Comparison of ENCODE assay signal across 16 cellular contexts in genomic region chr3:193489949-193490348, GRCh38.
"Had no signal": no experiment of that assay in that cellular context is flagged by ENCODE, and none has a peak within 500 bp of the region (broad histone marks: within the 10 kb centered on the region; RNA-seq: fewer than 3 reads in every experiment).

No MANE protein-coding gene starts in this region.

- H3K4me1 Mint-ChIP-seq: activated naive CD4-positive, alpha-beta T cell treated with anti-CD3 and anti-CD28 coated beads, Interleukin-2, amount 50 U/mL, for 24 hours; stimulated activated naive B cell treated with anti-CD40 and anti-IgM and Interleukin-4, amounts not matched to agents 10 μg/mL and 1 μg/mL and 100 μg/mL, for 72 hours had no signal

- H3K4me3 ChIP-seq: adrenal gland, cardiac muscle cell, gastroesophageal sphincter, heart right ventricle, left ventricle myocardium inferior, transverse colon had no signal

- H3K9me3 ChIP-seq: gastroesophageal sphincter, heart right ventricle, left ventricle myocardium inferior, transverse colon had no signal

- DNase-seq: activated CD4-positive, CD25-positive, alpha-beta regulatory T cell treated with anti-CD3 and anti-CD28 coated beads, Interleukin-2, amount 50 U/mL, for 72 hours; activated T-cell treated with anti-CD3 and anti-CD28 coated beads, Interleukin-2, amount 50 U/mL, for 1 hour; adrenal gland; erythroblast; heart right ventricle; left ventricle myocardium inferior; mesenchymal stem cell; posterior cingulate gyrus; retina; stimulated activated CD4-positive, alpha-beta T cell treated with anti-CD3 and anti-CD28 coated beads, Interleukin-4, amount 100 ng/mL, for 1 hour; stimulated activated naive B cell treated with anti-CD40 and anti-IgM and Interleukin-4, amounts not matched to agents 10 μg/mL and 1 μg/mL and 100 μg/mL, for 72 hours; transverse colon had no signal

- H3K36me3 ChIP-seq: adrenal gland, cardiac muscle cell, gastroesophageal sphincter, heart right ventricle, left ventricle myocardium inferior, transverse colon had no signal

- H3K9me3 Mint-ChIP-seq: activated naive CD4-positive, alpha-beta T cell treated with anti-CD3 and anti-CD28 coated beads, Interleukin-2, amount 50 U/mL, for 24 hours; stimulated activated naive B cell treated with anti-CD40 and anti-IgM and Interleukin-4, amounts not matched to agents 10 μg/mL and 1 μg/mL and 100 μg/mL, for 72 hours had no signal

- H3K4me1 ChIP-seq: adrenal gland, gastroesophageal sphincter, heart right ventricle, left ventricle myocardium inferior had no signal

- H3K27me3 ChIP-seq: adrenal gland, cardiac muscle cell, gastroesophageal sphincter, heart right ventricle, transverse colon had no signal

- ATAC-seq: gastroesophageal sphincter; heart right ventricle; natural killer cell treated with Interleukin-12 subunit alpha and Interleukin-12 subunit beta and Interleukin-15 and Interleukin-18, amount 100 ng/mL, for 72 hours; stimulated activated naive B cell treated with anti-CD40 and anti-IgM and Interleukin-4, amounts not matched to agents 10 μg/mL and 1 μg/mL and 100 μg/mL, for 72 hours had no signal

- H3K4me3 Mint-ChIP-seq: activated naive CD4-positive, alpha-beta T cell treated with anti-CD3 and anti-CD28 coated beads, Interleukin-2, amount 50 U/mL, for 24 hours; natural killer cell treated with Interleukin-12 subunit alpha and Interleukin-12 subunit beta and Interleukin-15 and Interleukin-18, amount 100 ng/mL, for 72 hours; stimulated activated naive B cell treated with anti-CD40 and anti-IgM and Interleukin-4, amounts not matched to agents 10 μg/mL and 1 μg/mL and 100 μg/mL, for 72 hours had no signal

- H3K27ac Mint-ChIP-seq: activated naive CD4-positive, alpha-beta T cell treated with anti-CD3 and anti-CD28 coated beads, Interleukin-2, amount 50 U/mL, for 24 hours; natural killer cell treated with Interleukin-12 subunit alpha and Interleukin-12 subunit beta and Interleukin-15 and Interleukin-18, amount 100 ng/mL, for 72 hours; stimulated activated naive B cell treated with anti-CD40 and anti-IgM and Interleukin-4, amounts not matched to agents 10 μg/mL and 1 μg/mL and 100 μg/mL, for 72 hours had no signal

- H3K27ac ChIP-seq: adrenal gland, cardiac muscle cell, gastroesophageal sphincter, heart right ventricle, left ventricle myocardium inferior, transverse colon had no signal

- H3K27me3 Mint-ChIP-seq: activated naive CD4-positive, alpha-beta T cell treated with anti-CD3 and anti-CD28 coated beads, Interleukin-2, amount 50 U/mL, for 24 hours had no signal

- H3K36me3 Mint-ChIP-seq: natural killer cell treated with Interleukin-12 subunit alpha and Interleukin-12 subunit beta and Interleukin-15 and Interleukin-18, amount 100 ng/mL, for 72 hours; stimulated activated naive B cell treated with anti-CD40 and anti-IgM and Interleukin-4, amounts not matched to agents 10 μg/mL and 1 μg/mL and 100 μg/mL, for 72 hours had no signal
